Comparison of ENCODE assay signal across 30 cellular contexts in genomic region chr14:67609642-67610310, GRCh38.
"Had no signal": no experiment of that assay in that cellular context is flagged by ENCODE, and none has a peak within 500 bp of the region (broad histone marks: within the 10 kb centered on the region; RNA-seq: fewer than 3 reads in every experiment).

No MANE protein-coding gene starts in this region.

- H3K27me3 ChIP-seq: ascending aorta, body of pancreas, SJCRH30 had no signal

- H3K4me3 Mint-ChIP-seq: activated CD8-positive, alpha-beta T cell treated with anti-CD3 and anti-CD28 coated beads, Interleukin-2, amount 10 ng/mL, durations not matched to agents 7 days and 5 days; activated naive CD8-positive, alpha-beta T cell treated with anti-CD3 and anti-CD28 coated beads, Interleukin-2, amount 50 U/mL, for 24 hours; T-helper 1 cell treated with Interleukin-12 subunit alpha and Interleukin-12 subunit beta and Interleukin-4 antibody, amounts not matched to agents 30 μg/mL and 1 μg/mL, for 36 hours had no signal

- DNase-seq: activated CD4-positive, alpha-beta T cell treated with anti-CD3 and anti-CD28 coated beads, Interleukin-2, amount 50 U/mL, for 4 hours; activated CD4-positive, CD25-positive, alpha-beta regulatory T cell treated with anti-CD3 and anti-CD28 coated beads, Interleukin-2, amount 50 U/mL, for 72 hours; activated CD8-positive, alpha-beta memory T cell treated with anti-CD3 and anti-CD28 coated beads, Interleukin-2, amount 50 U/mL, for 48 hours; activated CD8-positive, alpha-beta T cell treated with anti-CD3 and anti-CD28 coated beads, Interleukin-2, amount 10 ng/mL, durations not matched to agents 7 days and 5 days; activated effector memory CD4-positive, alpha-beta T cell treated with anti-CD3 and anti-CD28 coated beads, Interleukin-2, amount 50 U/mL, for 16 hours; activated naive CD4-positive, alpha-beta T cell treated with Interleukin-2 at 50 U/mL for 16 hours; activated naive CD8-positive, alpha-beta T cell treated with anti-CD3 and anti-CD28 coated beads, Interleukin-2, amount 50 U/mL, for 24 hours; activated T-cell treated with anti-CD3 and anti-CD28 coated beads, Interleukin-2, amount 50 U/mL, for 1 hour; amniotic stem cell; body of pancreas; central memory CD4-positive, alpha-beta T cell; KG1; NCI-H1048; NCI-H146; NCI-H187 treated with DMSO at 0.1 percent for 48 hours; NCI-H345; NCI-H510A; NCI-H526 treated with DMSO at 0.1 percent for 48 hours; NCI-H82; OCI-M1; Right ventricle myocardium superior; SJCRH30; SK-N-SH; SW 1271 had no signal

- H3K27me3 Mint-ChIP-seq: activated naive CD8-positive, alpha-beta T cell treated with anti-CD3 and anti-CD28 coated beads, Interleukin-2, amount 50 U/mL, for 24 hours had no signal

- H3K9me3 ChIP-seq: ascending aorta, body of pancreas, SJCRH30, SK-N-SH had no signal

- H3K4me3 ChIP-seq: ascending aorta, body of pancreas, SJCRH30 had no signal

- H3K9me3 Mint-ChIP-seq: activated naive CD4-positive, alpha-beta T cell treated with anti-CD3 and anti-CD28 coated beads, Interleukin-2, amount 50 U/mL, for 72 hours; activated naive CD8-positive, alpha-beta T cell treated with anti-CD3 and anti-CD28 coated beads, Interleukin-2, amount 50 U/mL, for 24 hours; T-helper 1 cell treated with Interleukin-12 subunit alpha and Interleukin-12 subunit beta and Interleukin-4 antibody, amounts not matched to agents 30 μg/mL and 1 μg/mL, for 36 hours had no signal

- H3K4me2 ChIP-seq: SK-N-SH had no signal

- H3K36me3 Mint-ChIP-seq: activated naive CD4-positive, alpha-beta T cell treated with anti-CD3 and anti-CD28 coated beads, Interleukin-2, amount 50 U/mL, for 72 hours had no signal

- H3K27ac Mint-ChIP-seq: activated CD8-positive, alpha-beta T cell treated with anti-CD3 and anti-CD28 coated beads, Interleukin-2, amount 10 ng/mL, durations not matched to agents 7 days and 5 days; activated naive CD4-positive, alpha-beta T cell treated with anti-CD3 and anti-CD28 coated beads, Interleukin-2, amount 50 U/mL, for 72 hours; activated naive CD8-positive, alpha-beta T cell treated with anti-CD3 and anti-CD28 coated beads, Interleukin-2, amount 50 U/mL, for 24 hours; T-helper 1 cell treated with Interleukin-12 subunit alpha and Interleukin-12 subunit beta and Interleukin-4 antibody, amounts not matched to agents 30 μg/mL and 1 μg/mL, for 36 hours had no signal

- ATAC-seq: activated CD8-positive, alpha-beta T cell treated with anti-CD3 and anti-CD28 coated beads, Interleukin-2, amount 10 ng/mL, durations not matched to agents 7 days and 5 days; body of pancreas; Panc1 had no signal

- FAIRE-seq: bronchial epithelial cell had no signal

- H3K9ac ChIP-seq: SK-N-SH had no signal

- H3K36me3 ChIP-seq: ascending aorta, SJCRH30 had no signal

- H3K4me1 ChIP-seq: ascending aorta, body of pancreas, SJCRH30 had no signal

- H3K27ac ChIP-seq: ascending aorta, body of pancreas, RWPE1, SJCRH30 had no signal
